ENCODE assay signal across 16 cellular contexts in the genomic region with DNA sequence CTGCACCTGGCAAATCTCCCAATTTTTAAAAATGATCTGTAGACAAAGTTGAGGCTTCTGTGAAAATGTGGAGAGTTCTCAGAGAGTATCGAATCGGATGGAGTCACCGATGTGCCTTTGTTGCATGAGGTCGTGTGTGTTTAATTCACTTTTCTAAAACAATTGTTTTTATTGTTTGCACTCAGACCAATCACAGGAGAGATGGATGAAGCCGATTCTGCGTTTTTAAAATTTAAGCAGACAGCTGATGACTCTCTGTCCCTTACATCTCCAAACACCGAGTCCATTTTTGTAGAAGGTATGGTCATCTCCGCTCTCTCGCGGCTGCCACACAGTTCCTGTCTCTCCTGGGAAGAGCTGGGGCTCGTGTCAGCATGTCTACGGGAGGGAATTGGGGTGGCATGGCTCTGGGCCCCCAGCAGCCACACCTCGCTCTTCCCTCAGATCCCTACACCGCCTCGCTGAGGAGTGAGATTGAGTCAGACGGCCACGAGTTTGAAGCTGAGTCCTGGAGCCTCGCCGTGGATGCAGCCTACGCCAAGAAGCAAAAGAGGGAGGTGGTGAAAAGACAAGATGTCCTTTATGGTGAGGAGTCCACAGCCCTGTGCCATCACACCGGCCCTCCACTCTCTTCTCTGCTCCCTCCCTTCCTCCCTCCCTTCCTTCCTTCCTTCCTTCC. TPM values are rescaled to one million over a fixed set of nuclear protein-coding genes. Genes with fewer than 3 reads are reported as not detected.
DNase-seq lines count a peak whose midpoint lies in the region; ATAC-seq and TF ChIP-seq lines count a peak whose summit lies in the region.
"Had no signal": no experiment of that assay in that cellular context is flagged by ENCODE, and none has a peak within 500 bp of the region (broad histone marks: within the 10 kb centered on the region; RNA-seq: fewer than 3 reads in every experiment).

No MANE protein-coding gene starts in this region.

- intact Hi-C loops in dorsolateral prefrontal cortex (cut with DNase I) = loop anchor here (5.0 kb wide), 3 partner anchors 41 to 56 kb away; a partner anchor contains a TSS

- H3K4me3 Mint-ChIP-seq in activated naive CD8-positive, alpha-beta T cell = no peak overlapping the region
- H3K4me3 Mint-ChIP-seq in activated naive CD8-positive, alpha-beta T cell treated with anti-CD3 and anti-CD28 coated beads for 36 hours = no peak overlapping the region
- no peak overlapping the region for H3K4me3 Mint-ChIP-seq in nephron progenitor cell
- H3K4me3 Mint-ChIP-seq: CD4-positive, CD25-positive, alpha-beta regulatory T cell; HFFc6 had no signal

- no peak for ATAC-seq in GM21529 (IDR thresholded peaks at IDR 0.05; ENCODE audit: unreplicated experiment)

- no peaks in the 10 kb centered on the region for H3K4me1 Mint-ChIP-seq in activated naive CD8-positive, alpha-beta T cell (ENCODE audit: low read depth)
- peaks cover 1% of the 10 kb centered on the region for H3K4me1 Mint-ChIP-seq in activated naive CD8-positive, alpha-beta T cell treated with anti-CD3 and anti-CD28 coated beads for 36 hours
- no peaks in the 10 kb centered on the region for H3K4me1 Mint-ChIP-seq in nephron progenitor cell
- H3K4me1 Mint-ChIP-seq: CD4-positive, CD25-positive, alpha-beta regulatory T cell had no signal

- H3K27ac ChIP-seq in dorsolateral prefrontal cortex (peak overlapping the region in 58 of 59 donors; percentile 25 to 96 (median 83)), temporal lobe (ENCODE audit: low read depth, low read length) (peak overlapping the region; percentile 91)

- no peaks in the 10 kb centered on the region for H3K27me3 ChIP-seq in dorsolateral prefrontal cortex

- no peak for DNase-seq in activated naive CD8-positive, alpha-beta T cell treated with anti-CD3 and anti-CD28 coated beads for 36 hours
- DNase-seq in dorsolateral prefrontal cortex = peak in 8 of 10 donors; percentile 30 to 73 (median 59)
- DNase-seq in nephron progenitor cell = no peak
- no peak for DNase-seq in GM19238 (ENCODE audit: insufficient read length, low spot score)
- no peak for DNase-seq in CD1c-positive myeloid dendritic cell (ENCODE audit: extremely low spot score)
- DNase-seq: Caco-2; CD4-positive, CD25-positive, alpha-beta regulatory T cell; DMS153; HFFc6; KBM-7; MV-4-11; NCI-H2029; NCI-H2171 had no signal

- no peaks in the 10 kb centered on the region for H3K27me3 Mint-ChIP-seq in activated naive CD8-positive, alpha-beta T cell
- no peaks in the 10 kb centered on the region for H3K27me3 Mint-ChIP-seq in activated naive CD8-positive, alpha-beta T cell treated with anti-CD3 and anti-CD28 coated beads for 36 hours
- H3K27me3 Mint-ChIP-seq in nephron progenitor cell (ENCODE audit: low read depth, poor library complexity) = no peaks in the 10 kb centered on the region
- H3K27me3 Mint-ChIP-seq: CD4-positive, CD25-positive, alpha-beta regulatory T cell had no signal

- H3K4me3 ChIP-seq in dorsolateral prefrontal cortex = peak overlapping the region in 24 of 59 donors; percentile 7 to 48 (median 20)

- H3K9me3 Mint-ChIP-seq in activated naive CD8-positive, alpha-beta T cell (ENCODE audit: low read depth) = no peaks in the 10 kb centered on the region
- H3K9me3 Mint-ChIP-seq in activated naive CD8-positive, alpha-beta T cell treated with anti-CD3 and anti-CD28 coated beads for 36 hours = no peaks in the 10 kb centered on the region
- H3K9me3 Mint-ChIP-seq in nephron progenitor cell = no peaks in the 10 kb centered on the region
- H3K9me3 Mint-ChIP-seq: HFFc6 had no signal

- H3K36me3 Mint-ChIP-seq in activated naive CD8-positive, alpha-beta T cell = peaks cover under 1% of the 10 kb centered on the region
- peaks cover 4% of the 10 kb centered on the region for H3K36me3 Mint-ChIP-seq in activated naive CD8-positive, alpha-beta T cell treated with anti-CD3 and anti-CD28 coated beads for 36 hours
- H3K36me3 Mint-ChIP-seq in nephron progenitor cell (ENCODE audit: low read depth) = peaks cover 27% of the 10 kb centered on the region

- TF ChIP-seq CTCF in dorsolateral prefrontal cortex (IDR thresholded peaks at IDR 0.05 in 54 of 56, conservative IDR thresholded peaks at IDR 0.05 in 2 of 56; ENCODE audit: low read depth in 1 of 56, partially characterized antibody in 56 of 56) (peak in 1 of 56 donors; percentile 4), nephron progenitor cell (IDR thresholded peaks at IDR 0.05) (no peak)

- peak overlapping the region; percentile 73 for H3K27ac Mint-ChIP-seq in activated naive CD8-positive, alpha-beta T cell
- H3K27ac Mint-ChIP-seq in activated naive CD8-positive, alpha-beta T cell treated with anti-CD3 and anti-CD28 coated beads for 36 hours = no peak overlapping the region
- H3K27ac Mint-ChIP-seq in nephron progenitor cell = peak overlapping the region; percentile 92
- H3K27ac Mint-ChIP-seq: HFFc6 had no signal

RNA-seq across cellular contexts. Expression of gene PEX11G, which starts 47.2 kb away (rescaled TPM):
- total RNA-seq in activated naive CD8-positive, alpha-beta T cell treated with anti-CD3 and anti-CD28 coated beads for 36 hours = 1 to 10 TPM in 1 of 2 experiments, under 1 TPM in 1; 0.82 to 1.5 TPM
- 1 to 10 TPM in 117 of 120 experiments, under 1 TPM in 3; 0.77 to 8.8 (median 3.2) TPM for total RNA-seq in dorsolateral prefrontal cortex
- total RNA-seq in temporal lobe = 0.25 TPM
- total RNA-seq: CD4-positive, CD25-positive, alpha-beta regulatory T cell had no signal

Comparison
In these comparisons a context has a peak if more than half of its experiments do, and no peak if none do; other contexts are left out.
1. DNase-seq: peak in dorsolateral prefrontal cortex (8 of 10); none in activated naive CD8-positive, alpha-beta T cell treated with anti-CD3 and anti-CD28 coated beads for 36 hours (single experiment), nephron progenitor cell (single experiment), GM19238 (single experiment) and CD1c-positive myeloid dendritic cell (single experiment).